1 cellular context compared by ENCODE assay signal in the genomic region with DNA sequence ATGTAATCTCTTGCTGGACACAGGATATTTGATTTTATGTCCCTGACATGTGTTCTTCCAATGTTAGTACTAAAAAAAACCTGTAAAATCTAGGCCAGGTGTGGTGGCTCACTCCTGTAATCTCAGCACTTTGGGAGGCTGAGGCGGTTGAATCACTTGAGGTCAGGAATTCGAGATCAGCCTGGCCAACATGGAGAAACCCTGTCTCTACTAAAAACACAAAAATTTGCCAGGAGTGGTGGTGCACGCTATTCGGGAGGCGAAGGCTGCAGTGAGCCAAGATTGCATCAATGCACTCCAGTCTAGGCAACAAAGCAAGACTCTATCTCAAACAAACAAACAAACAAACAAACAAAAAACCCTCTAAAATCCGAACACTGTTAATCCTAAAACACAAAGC.
TF ChIP-seq lines count a peak whose summit lies in the region.

No MANE protein-coding gene starts in this region.

TF ChIP-seq in SK-N-SH, 30 proteins besides CTCF, POLR2A, EP300 and RAD21 (continued from another document):
- TF ChIP-seq, protein P1, sequence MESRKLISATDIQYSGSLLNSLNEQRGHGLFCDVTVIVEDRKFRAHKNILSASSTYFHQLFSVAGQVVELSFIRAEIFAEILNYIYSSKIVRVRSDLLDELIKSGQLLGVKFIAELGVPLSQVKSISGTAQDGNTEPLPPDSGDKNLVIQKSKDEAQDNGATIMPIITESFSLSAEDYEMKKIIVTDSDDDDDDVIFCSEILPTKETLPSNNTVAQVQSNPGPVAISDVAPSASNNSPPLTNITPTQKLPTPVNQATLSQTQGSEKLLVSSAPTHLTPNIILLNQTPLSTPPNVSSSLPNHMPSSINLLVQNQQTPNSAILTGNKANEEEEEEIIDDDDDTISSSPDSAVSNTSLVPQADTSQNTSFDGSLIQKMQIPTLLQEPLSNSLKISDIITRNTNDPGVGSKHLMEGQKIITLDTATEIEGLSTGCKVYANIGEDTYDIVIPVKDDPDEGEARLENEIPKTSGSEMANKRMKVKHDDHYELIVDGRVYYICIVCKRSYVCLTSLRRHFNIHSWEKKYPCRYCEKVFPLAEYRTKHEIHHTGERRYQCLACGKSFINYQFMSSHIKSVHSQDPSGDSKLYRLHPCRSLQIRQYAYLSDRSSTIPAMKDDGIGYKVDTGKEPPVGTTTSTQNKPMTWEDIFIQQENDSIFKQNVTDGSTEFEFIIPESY (IDR thresholded peaks at IDR 0.05; ENCODE audit: borderline replicate concordance, low read depth), result no peak
- TF ChIP-seq FOSL2 (IDR thresholded peaks at IDR 0.05; ENCODE audit: borderline replicate concordance, low read depth) (no peak), RFX5 (IDR thresholded peaks at IDR 0.05; ENCODE audit: low read length) (no peak)
- TF ChIP-seq, protein P2, sequence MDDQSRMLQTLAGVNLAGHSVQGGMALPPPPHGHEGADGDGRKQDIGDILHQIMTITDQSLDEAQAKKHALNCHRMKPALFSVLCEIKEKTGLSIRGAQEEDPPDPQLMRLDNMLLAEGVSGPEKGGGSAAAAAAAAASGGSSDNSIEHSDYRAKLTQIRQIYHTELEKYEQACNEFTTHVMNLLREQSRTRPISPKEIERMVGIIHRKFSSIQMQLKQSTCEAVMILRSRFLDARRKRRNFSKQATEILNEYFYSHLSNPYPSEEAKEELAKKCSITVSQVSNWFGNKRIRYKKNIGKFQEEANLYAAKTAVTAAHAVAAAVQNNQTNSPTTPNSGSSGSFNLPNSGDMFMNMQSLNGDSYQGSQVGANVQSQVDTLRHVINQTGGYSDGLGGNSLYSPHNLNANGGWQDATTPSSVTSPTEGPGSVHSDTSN (IDR thresholded peaks at IDR 0.05), result no peak
